13 cellular contexts compared by ENCODE assay signal in genomic region chr6:34316442-34317171, GRCh38.
DNase-seq lines count a peak whose midpoint lies in the region; ATAC-seq and TF ChIP-seq lines count a peak whose summit lies in the region.
"Had no signal": no experiment of that assay in that cellular context is flagged by ENCODE, and none has a peak within 500 bp of the region (broad histone marks: within the 10 kb centered on the region; RNA-seq: fewer than 3 reads in every experiment).

No MANE protein-coding gene starts in this region.

- H4K20me1 ChIP-seq in SU-DHL-6 (ENCODE audit: low read depth, low read length): peaks cover 26% of the 10 kb centered on the region; the same call in 1 of the 2 replicates

- no peaks in the 10 kb centered on the region for H3K27me3 Mint-ChIP-seq in activated naive CD4-positive, alpha-beta T cell treated with anti-CD3 and anti-CD28 coated beads for 36 hours (ENCODE audit: low read depth)
- H3K27me3 Mint-ChIP-seq in activated CD4-positive, alpha-beta memory T cell treated with anti-CD3 and anti-CD28 coated beads for 36 hours: no peaks in the 10 kb centered on the region

- H3K9me2 ChIP-seq in SU-DHL-6 (replicated peaks; ENCODE audit: insufficient read depth, low read length): no peaks in the 10 kb centered on the region

- CTCF ChIA-PET in activated naive CD4-positive, alpha-beta T cell treated with anti-CD3 and anti-CD28 coated beads for 36 hours (lab: Charles Lee): no interaction called here
- CTCF ChIA-PET in activated CD4-positive, alpha-beta memory T cell treated with anti-CD3 and anti-CD28 coated beads for 36 hours (lab: Charles Lee): interaction anchor here (1.5 kb wide), 1 partner anchor 121 kb away, joined by 3 read pairs; no protein-coding TSS in a partner anchor

- H3K4me1 Mint-ChIP-seq in activated naive CD4-positive, alpha-beta T cell treated with anti-CD3 and anti-CD28 coated beads for 36 hours (ENCODE audit: low read depth): peaks cover 49% of the 10 kb centered on the region
- peaks cover 47% of the 10 kb centered on the region for H3K4me1 Mint-ChIP-seq in activated CD4-positive, alpha-beta memory T cell treated with anti-CD3 and anti-CD28 coated beads for 36 hours (ENCODE audit: low read depth)

- no peaks in the 10 kb centered on the region for H3K36me3 ChIP-seq in SU-DHL-6 (ENCODE audit: low read length)
- H3K36me3 ChIP-seq in iPS-15b (ENCODE audit: control insufficient read depth, insufficient read depth, low read length): no peaks in the 10 kb centered on the region

- H3K27me3 ChIP-seq in SU-DHL-6 (ENCODE audit: low read length) (no peaks in the 10 kb centered on the region), iPS-15b (ENCODE audit: control insufficient read depth, insufficient read depth, low read length) (no peaks in the 10 kb centered on the region)
- H3K27me3 ChIP-seq: tibial nerve had no signal

- no peak for DNase-seq in activated naive CD4-positive, alpha-beta T cell treated with anti-CD3 and anti-CD28 coated beads, Interleukin-2, amount 50 U/mL, for 72 hours (ENCODE audit: low spot score in 2 of 2)
- no peak for DNase-seq in activated naive CD4-positive, alpha-beta T cell treated with anti-CD3 and anti-CD28 coated beads for 36 hours
- DNase-seq in dedifferentiated amniotic fluid mesenchymal stem cell (ENCODE audit: extremely low spot score) (no peak), T1000 (lab: John Stamatoyannopoulos, UW) (no peak), hypothalamus (lab: John Stamatoyannopoulos, UW) (no peak)
- no peak for DNase-seq in activated CD4-positive, alpha-beta memory T cell treated with anti-CD3 and anti-CD28 coated beads for 36 hours
- DNase-seq: activated CD4-positive, alpha-beta T cell treated with anti-CD3 and anti-CD28 coated beads, Interleukin-2, amount 50 U/mL, for 1 hour; activated naive CD4-positive, alpha-beta T cell; erythroblast had no signal

- peak; percentile 9 for ATAC-seq in activated naive CD4-positive, alpha-beta T cell treated with anti-CD3 and anti-CD28 coated beads, Interleukin-2, amount 50 U/mL, for 72 hours

- POLR2A ChIA-PET in activated CD4-positive, alpha-beta memory T cell treated with anti-CD3 and anti-CD28 coated beads for 36 hours (lab: Charles Lee): no interaction called here

- no peak overlapping the region for H3K4me3 Mint-ChIP-seq in activated naive CD4-positive, alpha-beta T cell treated with anti-CD3 and anti-CD28 coated beads for 36 hours
- no peak overlapping the region for H3K4me3 Mint-ChIP-seq in activated CD4-positive, alpha-beta memory T cell treated with anti-CD3 and anti-CD28 coated beads for 36 hours

- peak overlapping the region; percentile 41 for H3K4me2 ChIP-seq in SU-DHL-6 (ENCODE audit: low read depth, low read length, poor library complexity, severe bottlenecking)

- peak overlapping the region; percentile 63 to 91 for H3K27ac Mint-ChIP-seq in activated naive CD4-positive, alpha-beta T cell treated with anti-CD3 and anti-CD28 coated beads, Interleukin-2, amount 50 U/mL, for 72 hours
- H3K27ac Mint-ChIP-seq in activated naive CD4-positive, alpha-beta T cell treated with anti-CD3 and anti-CD28 coated beads for 36 hours: no peak overlapping the region
- H3K27ac Mint-ChIP-seq in activated CD4-positive, alpha-beta memory T cell treated with anti-CD3 and anti-CD28 coated beads for 36 hours: no peak overlapping the region

- intact Hi-C loops in activated naive CD4-positive, alpha-beta T cell treated with anti-CD3 and anti-CD28 coated beads for 36 hours (cut with micrococcal nuclease): no loop called here
- intact Hi-C loops in activated CD4-positive, alpha-beta memory T cell treated with anti-CD3 and anti-CD28 coated beads for 36 hours (cut with micrococcal nuclease): no loop called here

- H3K9me3 Mint-ChIP-seq in activated naive CD4-positive, alpha-beta T cell treated with anti-CD3 and anti-CD28 coated beads, Interleukin-2, amount 50 U/mL, for 72 hours: no peaks in the 10 kb centered on the region
- no peaks in the 10 kb centered on the region for H3K9me3 Mint-ChIP-seq in activated naive CD4-positive, alpha-beta T cell treated with anti-CD3 and anti-CD28 coated beads for 36 hours
- H3K9me3 Mint-ChIP-seq in activated CD4-positive, alpha-beta memory T cell treated with anti-CD3 and anti-CD28 coated beads for 36 hours: no peaks in the 10 kb centered on the region
- H3K9me3 Mint-ChIP-seq: T-helper 1 cell treated with Interleukin-12 subunit alpha and Interleukin-12 subunit beta and Interleukin-4 antibody, amounts not matched to agents 30 μg/mL and 1 μg/mL, for 36 hours had no signal

- no peak overlapping the region for H3K9ac ChIP-seq in SU-DHL-6 (ENCODE audit: low read length)
- peak overlapping the region; percentile 58 for H3K9ac ChIP-seq in iPS-15b (ENCODE audit: low read depth, low read length)

- TF ChIP-seq CTCF in SU-DHL-6 (IDR thresholded peaks at IDR 0.05; ENCODE audit: insufficient read depth, low read length, poor library complexity, severe bottlenecking): no peak

- H3K4me3 ChIP-seq in SU-DHL-6 (ENCODE audit: insufficient read depth, low read length, poor library complexity, severe bottlenecking) (no peak overlapping the region), iPS-15b (ENCODE audit: low read depth, low read length) (peak overlapping the region; percentile 9)
- H3K4me3 ChIP-seq: tibial nerve had no signal

- peaks cover 10% of the 10 kb centered on the region; the same call in 1 of the 2 replicates for H3F3A ChIP-seq in SU-DHL-6 (ENCODE audit: insufficient read depth)

- peak overlapping the region; percentile 49; the same call in 1 of the 2 replicates for H3K27ac ChIP-seq in SU-DHL-6 (ENCODE audit: low read depth, low read length)

- peaks cover 19% of the 10 kb centered on the region for H3K4me1 ChIP-seq in iPS-15b (ENCODE audit: control insufficient read depth, insufficient read depth, low read length)

- H3K9me3 ChIP-seq in SU-DHL-6 (ENCODE audit: insufficient read depth, low read length) (no peaks in the 10 kb centered on the region), iPS-15b (ENCODE audit: control insufficient read depth, insufficient read depth, low read length) (no peaks in the 10 kb centered on the region)
- H3K9me3 ChIP-seq: tibial nerve had no signal

- no peak overlapping the region for H2AFZ ChIP-seq in SU-DHL-6 (ENCODE audit: low read depth, low read length, severe bottlenecking)

- H3K36me3 Mint-ChIP-seq in activated naive CD4-positive, alpha-beta T cell treated with anti-CD3 and anti-CD28 coated beads, Interleukin-2, amount 50 U/mL, for 72 hours: no peaks in the 10 kb centered on the region
- H3K36me3 Mint-ChIP-seq in activated naive CD4-positive, alpha-beta T cell treated with anti-CD3 and anti-CD28 coated beads for 36 hours (ENCODE audit: low read depth): peaks cover 3% of the 10 kb centered on the region
- H3K36me3 Mint-ChIP-seq in activated CD4-positive, alpha-beta memory T cell treated with anti-CD3 and anti-CD28 coated beads for 36 hours: peaks cover 2% of the 10 kb centered on the region

- H3K79me2 ChIP-seq in SU-DHL-6 (ENCODE audit: insufficient read depth, low read length): peaks cover 54% of the 10 kb centered on the region

Comparison
In these comparisons a context has a peak if more than half of its experiments do, and no peak if none do; other contexts are left out.
1. H3K27ac Mint-ChIP-seq: peak in activated naive CD4-positive, alpha-beta T cell treated with anti-CD3 and anti-CD28 coated beads, Interleukin-2, amount 50 U/mL, for 72 hours (2 of 2); none in activated naive CD4-positive, alpha-beta T cell treated with anti-CD3 and anti-CD28 coated beads for 36 hours (single experiment) and activated CD4-positive, alpha-beta memory T cell treated with anti-CD3 and anti-CD28 coated beads for 36 hours (single experiment).